ENCODE assay signal across 9 cellular contexts in the genomic region with DNA sequence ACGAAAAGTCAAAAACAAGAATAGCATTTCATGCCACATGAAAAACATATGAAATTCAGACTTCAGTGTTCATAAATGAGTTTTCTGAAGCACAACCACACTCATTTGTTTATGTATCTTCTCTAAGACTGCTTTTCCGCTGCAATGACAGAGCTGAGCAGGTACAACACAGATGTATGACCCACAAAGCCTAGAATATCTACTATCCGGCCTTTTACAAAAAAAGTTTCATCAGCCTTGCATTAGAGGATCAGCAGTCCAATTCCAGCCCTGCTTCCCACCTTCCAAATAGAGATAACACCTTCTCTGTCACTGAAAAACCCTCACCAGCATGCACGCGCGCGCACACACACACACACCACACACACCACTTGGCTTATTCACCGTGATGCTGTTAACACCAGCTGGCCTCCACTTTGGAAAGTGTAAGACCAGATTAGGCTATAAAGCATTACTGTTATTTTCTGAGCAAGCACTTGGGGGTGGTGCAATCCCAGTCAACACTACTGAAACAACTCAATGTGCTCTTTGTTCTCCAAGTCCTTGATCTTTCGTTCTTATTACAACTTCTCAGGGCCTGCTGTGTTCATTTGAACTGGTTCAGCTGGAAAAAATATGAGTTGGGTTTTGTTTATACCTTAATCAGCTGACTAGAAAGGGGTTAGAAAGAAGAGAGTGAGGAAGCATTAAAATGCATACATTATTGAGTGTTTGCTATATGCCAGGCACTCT.
DNase-seq lines count a peak whose midpoint lies in the region; ATAC-seq and TF ChIP-seq lines count a peak whose summit lies in the region.
"Had no signal": no experiment of that assay in that cellular context is flagged by ENCODE, and none has a peak within 500 bp of the region (broad histone marks: within the 10 kb centered on the region; RNA-seq: fewer than 3 reads in every experiment).

No MANE protein-coding gene starts in this region.

- no peak for TF ChIP-seq CTCF in nephron (IDR thresholded peaks at IDR 0.05; ENCODE audit: unreplicated experiment in 3 of 3)
- no peak for TF ChIP-seq CTCF in lower leg skin (IDR thresholded peaks at IDR 0.05)
- TF ChIP-seq CTCF in adrenal gland (IDR thresholded peaks at IDR 0.05): no peak

- H3K9me3 Mint-ChIP-seq in effector memory CD8-positive, alpha-beta T cell: no peaks in the 10 kb centered on the region
- H3K9me3 Mint-ChIP-seq in nephron: peaks cover 2% of the 10 kb centered on the region

- no peaks in the 10 kb centered on the region for H3K27me3 Mint-ChIP-seq in effector memory CD8-positive, alpha-beta T cell
- H3K27me3 Mint-ChIP-seq in nephron (ENCODE audit: low read depth): peaks cover 11% of the 10 kb centered on the region

- no peak overlapping the region for H3K27ac ChIP-seq in adrenal gland

- H3K36me3 Mint-ChIP-seq in effector memory CD8-positive, alpha-beta T cell (ENCODE audit: insufficient read depth): peaks cover 3% of the 10 kb centered on the region
- H3K36me3 Mint-ChIP-seq in nephron (ENCODE audit: low read depth): no peaks in the 10 kb centered on the region

- peaks cover 0 to 3% of the 10 kb centered on the region in 2 donors for H3K4me1 ChIP-seq in adrenal gland (replicated peaks in 1 of 2)

- H3K4me3 Mint-ChIP-seq in effector memory CD8-positive, alpha-beta T cell: no peak overlapping the region
- H3K4me3 Mint-ChIP-seq in nephron: no peak overlapping the region
- H3K4me3 Mint-ChIP-seq: B cell had no signal

- no peaks in the 10 kb centered on the region for H3K36me3 ChIP-seq in adrenal gland (replicated peaks in 1 of 2)

- no peak for ATAC-seq in effector memory CD8-positive, alpha-beta T cell (replicated peaks)
- ATAC-seq in GM18870 (IDR thresholded peaks at IDR 0.05; ENCODE audit: unreplicated experiment): no peak

- intact Hi-C loops in lower leg skin (cut with DNase I; ENCODE audit: low total_unique reads): no loop called here
- intact Hi-C loops in adrenal gland (cut with DNase I): no loop called here

- no peaks in the 10 kb centered on the region for H3K9me3 ChIP-seq in adrenal gland (replicated peaks in 1 of 3)

- WGBS in lower leg skin, 2 donors: 78 to 79% methylated on average over 9 of the region's 9 CpGs
- 81 to 83% (median 82%) methylated on average over 9 of the region's 9 CpGs for WGBS in adrenal gland, 4 donors

- H3K4me3 ChIP-seq in lower leg skin (ENCODE audit: low read depth, poor library complexity, severe bottlenecking) (no peak overlapping the region), adrenal gland (no peak overlapping the region)

- no peaks in the 10 kb centered on the region for H3K27me3 ChIP-seq in adrenal gland

- TF ChIP-seq POLR2A in lower leg skin (IDR thresholded peaks at IDR 0.05): no peak
- no peak for TF ChIP-seq POLR2A in adrenal gland (IDR thresholded peaks at IDR 0.05)

- peaks cover 4 to 12% of the 10 kb centered on the region in 2 donors for H3K4me1 Mint-ChIP-seq in effector memory CD8-positive, alpha-beta T cell (ENCODE audit: low read depth in 2 of 2)
- H3K4me1 Mint-ChIP-seq in nephron: peaks cover 47% of the 10 kb centered on the region
- H3K4me1 Mint-ChIP-seq: B cell had no signal

- H3K27ac Mint-ChIP-seq in effector memory CD8-positive, alpha-beta T cell: peak overlapping the region; percentile 35 to 66
- H3K27ac Mint-ChIP-seq in nephron: peak overlapping the region in 2 of 3 experiments; percentile 2 to 23
- H3K27ac Mint-ChIP-seq: B cell had no signal

- DNase-seq in NCI-H748 (lab: John Stamatoyannopoulos, UW; ENCODE audit: unreplicated experiment) (peak; percentile 43), NCI-H748 treated with DMSO at 0.1 percent for 48 hours (lab: John Stamatoyannopoulos, UW) (no peak), NCI-H526 treated with DMSO at 0.1 percent for 48 hours (lab: John Stamatoyannopoulos, UW) (peak; percentile 96), lower leg skin (ENCODE audit: low spot score in 2 of 2) (no peak), adrenal gland (no peak)
- DNase-seq in effector memory CD8-positive, alpha-beta T cell: no peak

Comparison
In these comparisons a context has a peak if more than half of its experiments do, and no peak if none do; other contexts are left out.
1. DNase-seq: peak in NCI-H748 (single experiment) and NCI-H526 treated with DMSO at 0.1 percent for 48 hours (single experiment); none in NCI-H748 treated with DMSO at 0.1 percent for 48 hours (single experiment), effector memory CD8-positive, alpha-beta T cell (0 of 3), lower leg skin (0 of 2) and adrenal gland (0 of 7).